ENCODE assay signal across 25 cellular contexts in genomic region chr10:76695069-76695468, GRCh38.
"Had no signal": no experiment of that assay in that cellular context is flagged by ENCODE, and none has a peak within 500 bp of the region (broad histone marks: within the 10 kb centered on the region; RNA-seq: fewer than 3 reads in every experiment).

No MANE protein-coding gene starts in this region.

- H3K4me3 ChIP-seq: coronary artery, dorsolateral prefrontal cortex, heart left ventricle had no signal

- H3K4me1 ChIP-seq: heart left ventricle had no signal

- H3K36me3 ChIP-seq: brain microvascular endothelial cell, heart left ventricle had no signal

- H3K27ac Mint-ChIP-seq: activated CD8-positive, alpha-beta T cell treated with anti-CD3 and anti-CD28 coated beads for 36 hours; activated naive CD4-positive, alpha-beta T cell treated with anti-CD3 and anti-CD28 coated beads for 36 hours; activated naive CD4-positive, alpha-beta T cell treated with anti-CD3 and anti-CD28 coated beads, Interleukin-2, amount 50 U/mL, for 24 hours; activated naive CD8-positive, alpha-beta T cell treated with anti-CD3 and anti-CD28 coated beads for 36 hours; activated naive CD8-positive, alpha-beta T cell treated with anti-CD3 and anti-CD28 coated beads, Interleukin-2, amount 50 U/mL, for 24 hours; activated T-helper 17 cell treated with anti-CD3 and anti-CD28 coated beads, Interleukin-2, amount 50 U/mL, for 72 hours; dendritic cell treated with granulocyte-macrophage colony-stimulating factor and Interleukin-4, amounts not matched to agents 40 ng/mL and 50 ng/mL, for 4 days; endodermal cell; WTC11 had no signal

- DNase-seq: activated CD4-positive, alpha-beta T cell treated with anti-CD3 and anti-CD28 coated beads for 48 hours; activated CD4-positive, alpha-beta T cell treated with anti-CD3 and anti-CD28 coated beads, Interleukin-2, amount 50 U/mL, for 1 hour; activated CD4-positive, alpha-beta T cell treated with anti-CD3 and anti-CD28 coated beads, Interleukin-2, amount 50 U/mL, for 48 hours; activated CD8-positive, alpha-beta memory T cell treated with anti-CD3 and anti-CD28 coated beads for 24 hours; activated CD8-positive, alpha-beta T cell treated with anti-CD3 and anti-CD28 coated beads for 36 hours; activated effector memory CD4-positive, alpha-beta T cell treated with anti-CD3 and anti-CD28 coated beads, Interleukin-2, amount 50 U/mL, for 16 hours; activated naive CD4-positive, alpha-beta T cell treated with anti-CD3 and anti-CD28 coated beads for 36 hours; activated naive CD8-positive, alpha-beta T cell treated with anti-CD3 and anti-CD28 coated beads for 36 hours; activated naive CD8-positive, alpha-beta T cell treated with anti-CD3 and anti-CD28 coated beads, Interleukin-2, amount 50 U/mL, for 24 hours; activated T-cell treated with anti-CD3 and anti-CD28 coated beads, Interleukin-2, amount 50 U/mL, for 4 hours; amniotic stem cell; anterior cingulate cortex; brain microvascular endothelial cell; dorsolateral prefrontal cortex; effector memory CD4-positive, alpha-beta T cell; endodermal cell; foreskin fibroblast; heart left ventricle; T-helper 2 cell had no signal

- H3K27me3 ChIP-seq: brain microvascular endothelial cell, heart left ventricle had no signal

- H3K27me3 Mint-ChIP-seq: activated naive CD4-positive, alpha-beta T cell treated with anti-CD3 and anti-CD28 coated beads, Interleukin-2, amount 50 U/mL, for 24 hours; activated naive CD8-positive, alpha-beta T cell treated with anti-CD3 and anti-CD28 coated beads for 36 hours; activated naive CD8-positive, alpha-beta T cell treated with anti-CD3 and anti-CD28 coated beads, Interleukin-2, amount 50 U/mL, for 24 hours; activated T-helper 17 cell treated with anti-CD3 and anti-CD28 coated beads, Interleukin-2, amount 50 U/mL, for 72 hours; central memory CD8-positive, alpha-beta T cell had no signal

- H3K4me1 Mint-ChIP-seq: activated naive CD4-positive, alpha-beta T cell treated with anti-CD3 and anti-CD28 coated beads, Interleukin-2, amount 50 U/mL, for 24 hours; activated naive CD8-positive, alpha-beta T cell treated with anti-CD3 and anti-CD28 coated beads for 36 hours; activated naive CD8-positive, alpha-beta T cell treated with anti-CD3 and anti-CD28 coated beads, Interleukin-2, amount 50 U/mL, for 24 hours; activated T-helper 17 cell treated with anti-CD3 and anti-CD28 coated beads, Interleukin-2, amount 50 U/mL, for 72 hours; central memory CD8-positive, alpha-beta T cell had no signal

- H3K36me3 Mint-ChIP-seq: activated naive CD4-positive, alpha-beta T cell treated with anti-CD3 and anti-CD28 coated beads, Interleukin-2, amount 50 U/mL, for 24 hours; activated naive CD8-positive, alpha-beta T cell treated with anti-CD3 and anti-CD28 coated beads for 36 hours had no signal

- H3K4me3 Mint-ChIP-seq: activated CD8-positive, alpha-beta T cell treated with anti-CD3 and anti-CD28 coated beads for 36 hours; activated naive CD4-positive, alpha-beta T cell treated with anti-CD3 and anti-CD28 coated beads for 36 hours; activated naive CD4-positive, alpha-beta T cell treated with anti-CD3 and anti-CD28 coated beads, Interleukin-2, amount 50 U/mL, for 24 hours; activated naive CD8-positive, alpha-beta T cell treated with anti-CD3 and anti-CD28 coated beads for 36 hours; activated naive CD8-positive, alpha-beta T cell treated with anti-CD3 and anti-CD28 coated beads, Interleukin-2, amount 50 U/mL, for 24 hours; activated T-cell treated with anti-CD3 and anti-CD28 coated beads, Interleukin-2, amount 50 U/mL, for 4 hours; activated T-helper 17 cell treated with anti-CD3 and anti-CD28 coated beads, Interleukin-2, amount 50 U/mL, for 72 hours; central memory CD8-positive, alpha-beta T cell; dendritic cell treated with granulocyte-macrophage colony-stimulating factor and Interleukin-4, amounts not matched to agents 40 ng/mL and 50 ng/mL, for 4 days; endodermal cell; WTC11 had no signal
